In genomic region chr7:91880413-91881241, GRCh38 we compare ENCODE assay signal across 1 cellular context.
TF ChIP-seq lines count a peak whose summit lies in the region.

A gene with protein sequence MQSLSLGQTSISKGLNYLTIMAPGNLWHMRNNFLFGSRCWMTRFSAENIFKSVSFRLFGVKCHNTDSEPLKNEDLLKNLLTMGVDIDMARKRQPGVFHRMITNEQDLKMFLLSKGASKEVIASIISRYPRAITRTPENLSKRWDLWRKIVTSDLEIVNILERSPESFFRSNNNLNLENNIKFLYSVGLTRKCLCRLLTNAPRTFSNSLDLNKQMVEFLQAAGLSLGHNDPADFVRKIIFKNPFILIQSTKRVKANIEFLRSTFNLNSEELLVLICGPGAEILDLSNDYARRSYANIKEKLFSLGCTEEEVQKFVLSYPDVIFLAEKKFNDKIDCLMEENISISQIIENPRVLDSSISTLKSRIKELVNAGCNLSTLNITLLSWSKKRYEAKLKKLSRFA (minus strand): TSS chr7:91880702. CDS start chr7:91880083, 619 bp downstream.

TF ChIP-seq in K562, 482 proteins besides CTCF, POLR2A, EP300 and RAD21 (continued from another document):
- TF ChIP-seq, protein P1, sequence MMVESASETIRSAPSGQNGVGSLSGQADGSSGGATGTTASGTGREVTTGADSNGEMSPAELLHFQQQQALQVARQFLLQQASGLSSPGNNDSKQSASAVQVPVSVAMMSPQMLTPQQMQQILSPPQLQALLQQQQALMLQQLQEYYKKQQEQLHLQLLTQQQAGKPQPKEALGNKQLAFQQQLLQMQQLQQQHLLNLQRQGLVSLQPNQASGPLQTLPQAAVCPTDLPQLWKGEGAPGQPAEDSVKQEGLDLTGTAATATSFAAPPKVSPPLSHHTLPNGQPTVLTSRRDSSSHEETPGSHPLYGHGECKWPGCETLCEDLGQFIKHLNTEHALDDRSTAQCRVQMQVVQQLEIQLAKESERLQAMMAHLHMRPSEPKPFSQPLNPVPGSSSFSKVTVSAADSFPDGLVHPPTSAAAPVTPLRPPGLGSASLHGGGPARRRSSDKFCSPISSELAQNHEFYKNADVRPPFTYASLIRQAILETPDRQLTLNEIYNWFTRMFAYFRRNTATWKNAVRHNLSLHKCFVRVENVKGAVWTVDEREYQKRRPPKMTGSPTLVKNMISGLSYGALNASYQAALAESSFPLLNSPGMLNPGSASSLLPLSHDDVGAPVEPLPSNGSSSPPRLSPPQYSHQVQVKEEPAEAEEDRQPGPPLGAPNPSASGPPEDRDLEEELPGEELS (CRISPR knock-in tag; IDR thresholded peaks at IDR 0.05; ENCODE audit: borderline replicate concordance), result no peak
- TF ChIP-seq ZNF280A (IDR thresholded peaks at IDR 0.05; ENCODE audit: low read depth, partially characterized antibody) (no peak), ZNF699 (CRISPR knock-in tag; IDR thresholded peaks at IDR 0.05; ENCODE audit: insufficient replicate concordance) (no peak), ZNF143 (CRISPR knock-in tag; IDR thresholded peaks at IDR 0.05) (no peak), HMG20B (CRISPR knock-in tag; IDR thresholded peaks at IDR 0.05) (no peak), PRPF4 (IDR thresholded peaks at IDR 0.05; ENCODE audit: insufficient read depth, low read depth, low read length, poor library complexity, severe bottlenecking) (no peak), NFXL1 (CRISPR knock-in tag; IDR thresholded peaks at IDR 0.05) (no peak), ETV1 (tag; conservative IDR thresholded peaks at IDR 0.05; ENCODE audit: low read depth) (peak; percentile 97), ZNF347 (CRISPR knock-in tag; IDR thresholded peaks at IDR 0.05; ENCODE audit: low read depth) (no peak), ZNF696 (CRISPR knock-in tag; conservative IDR thresholded peaks at IDR 0.05) (no peak), ZC3H11A (IDR thresholded peaks at IDR 0.05; ENCODE audit: low read depth, low read length) (no peak), YY1 (IDR thresholded peaks at IDR 0.05; ENCODE audit: borderline replicate concordance in 1 of 3, control insufficient read depth in 1 of 3, extremely low read depth in 1 of 3, insufficient read depth in 3 of 3, insufficient read length in 1 of 3, insufficient replicate concordance in 2 of 3, low read depth in 1 of 3, low read length in 2 of 3) (peak in 2 of 3 experiments; percentile 70 to 73), PKNOX1 (IDR thresholded peaks at IDR 0.05) (peak; percentile 63)
- TF ChIP-seq, protein P2, sequence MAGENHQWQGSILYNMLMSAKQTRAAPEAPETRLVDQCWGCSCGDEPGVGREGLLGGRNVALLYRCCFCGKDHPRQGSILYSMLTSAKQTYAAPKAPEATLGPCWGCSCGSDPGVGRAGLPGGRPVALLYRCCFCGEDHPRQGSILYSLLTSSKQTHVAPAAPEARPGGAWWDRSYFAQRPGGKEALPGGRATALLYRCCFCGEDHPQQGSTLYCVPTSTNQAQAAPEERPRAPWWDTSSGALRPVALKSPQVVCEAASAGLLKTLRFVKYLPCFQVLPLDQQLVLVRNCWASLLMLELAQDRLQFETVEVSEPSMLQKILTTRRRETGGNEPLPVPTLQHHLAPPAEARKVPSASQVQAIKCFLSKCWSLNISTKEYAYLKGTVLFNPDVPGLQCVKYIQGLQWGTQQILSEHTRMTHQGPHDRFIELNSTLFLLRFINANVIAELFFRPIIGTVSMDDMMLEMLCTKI (IDR thresholded peaks at IDR 0.05; ENCODE audit: partially characterized antibody), result no peak
